In the genomic region with DNA sequence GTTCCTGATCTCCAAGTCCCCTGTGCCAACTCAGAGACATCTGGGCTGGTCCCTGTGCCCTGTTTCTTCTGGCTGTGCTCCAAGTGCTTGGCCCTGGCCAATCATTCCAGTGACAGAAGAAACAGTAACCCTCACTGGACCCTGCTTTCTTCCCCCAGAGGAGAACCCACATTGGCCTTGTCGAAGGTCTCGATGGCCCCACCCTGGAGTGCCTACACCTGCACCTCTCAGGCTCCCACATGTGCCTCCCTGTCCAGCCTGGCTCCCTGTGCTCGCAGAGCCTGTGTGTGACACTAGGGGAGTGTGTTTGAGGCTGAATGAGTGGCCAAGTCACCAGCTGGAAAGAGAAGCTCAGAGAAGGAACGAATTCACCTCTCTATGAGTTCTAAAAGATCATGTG, we compare ENCODE assay signal across 15 cellular contexts.
"Had no signal": no experiment of that assay in that cellular context is flagged by ENCODE, and none has a peak within 500 bp of the region (broad histone marks: within the 10 kb centered on the region; RNA-seq: fewer than 3 reads in every experiment).

No MANE protein-coding gene starts in this region.

- ATAC-seq: effector memory CD8-positive, alpha-beta T cell; pancreas had no signal

- H3K9me3 Mint-ChIP-seq: activated naive CD8-positive, alpha-beta T cell treated with anti-CD3 and anti-CD28 coated beads, Interleukin-2, amount 10 ng/mL, durations not matched to agents 7 days and 5 days; dendritic cell treated with granulocyte-macrophage colony-stimulating factor and Interleukin-4, amounts not matched to agents 40 ng/mL and 50 ng/mL, for 4 days; effector memory CD8-positive, alpha-beta T cell; neural crest cell had no signal

- H3K27ac Mint-ChIP-seq: activated naive CD8-positive, alpha-beta T cell treated with anti-CD3 and anti-CD28 coated beads, Interleukin-2, amount 10 ng/mL, durations not matched to agents 7 days and 5 days; dendritic cell treated with granulocyte-macrophage colony-stimulating factor and Interleukin-4, amounts not matched to agents 40 ng/mL and 50 ng/mL, for 4 days; effector memory CD8-positive, alpha-beta T cell had no signal

- DNase-seq: activated CD4-positive, alpha-beta T cell treated with anti-CD3 and anti-CD28 coated beads, Interleukin-2, amount 50 U/mL, for 1 hour; activated CD4-positive, CD25-positive, alpha-beta regulatory T cell; activated naive CD4-positive, alpha-beta T cell; activated naive CD8-positive, alpha-beta T cell treated with anti-CD3 and anti-CD28 coated beads, Interleukin-2, amount 10 ng/mL, durations not matched to agents 7 days and 5 days; activated T-cell treated with anti-CD3 and anti-CD28 coated beads for 4 hours; brain microvascular endothelial cell; cerebellar nuclear complex; effector memory CD8-positive, alpha-beta T cell; pancreas; sigmoid colon; spleen; stimulated activated CD4-positive, alpha-beta T cell treated with anti-CD3 and anti-CD28 coated beads, Interleukin-1b, Interleukin-23, amount 100 ng/mL, for 48 hours had no signal

- H3K4me3 ChIP-seq: pancreas, sigmoid colon, spleen, tibial nerve had no signal

- H3K27ac ChIP-seq: brain microvascular endothelial cell, pancreas, sigmoid colon, spleen, tibial nerve had no signal

- H3K36me3 ChIP-seq: brain microvascular endothelial cell, pancreas, sigmoid colon, spleen, tibial nerve had no signal

- H3K4me3 Mint-ChIP-seq: activated naive CD8-positive, alpha-beta T cell treated with anti-CD3 and anti-CD28 coated beads, Interleukin-2, amount 10 ng/mL, durations not matched to agents 7 days and 5 days; dendritic cell treated with granulocyte-macrophage colony-stimulating factor and Interleukin-4, amounts not matched to agents 40 ng/mL and 50 ng/mL, for 4 days; effector memory CD8-positive, alpha-beta T cell; neural crest cell had no signal

- H3K27me3 ChIP-seq: pancreas had no signal

- H3K9me3 ChIP-seq: pancreas, sigmoid colon, spleen, tibial nerve had no signal

- H3K4me1 ChIP-seq: pancreas, sigmoid colon had no signal
